In the genomic region with DNA sequence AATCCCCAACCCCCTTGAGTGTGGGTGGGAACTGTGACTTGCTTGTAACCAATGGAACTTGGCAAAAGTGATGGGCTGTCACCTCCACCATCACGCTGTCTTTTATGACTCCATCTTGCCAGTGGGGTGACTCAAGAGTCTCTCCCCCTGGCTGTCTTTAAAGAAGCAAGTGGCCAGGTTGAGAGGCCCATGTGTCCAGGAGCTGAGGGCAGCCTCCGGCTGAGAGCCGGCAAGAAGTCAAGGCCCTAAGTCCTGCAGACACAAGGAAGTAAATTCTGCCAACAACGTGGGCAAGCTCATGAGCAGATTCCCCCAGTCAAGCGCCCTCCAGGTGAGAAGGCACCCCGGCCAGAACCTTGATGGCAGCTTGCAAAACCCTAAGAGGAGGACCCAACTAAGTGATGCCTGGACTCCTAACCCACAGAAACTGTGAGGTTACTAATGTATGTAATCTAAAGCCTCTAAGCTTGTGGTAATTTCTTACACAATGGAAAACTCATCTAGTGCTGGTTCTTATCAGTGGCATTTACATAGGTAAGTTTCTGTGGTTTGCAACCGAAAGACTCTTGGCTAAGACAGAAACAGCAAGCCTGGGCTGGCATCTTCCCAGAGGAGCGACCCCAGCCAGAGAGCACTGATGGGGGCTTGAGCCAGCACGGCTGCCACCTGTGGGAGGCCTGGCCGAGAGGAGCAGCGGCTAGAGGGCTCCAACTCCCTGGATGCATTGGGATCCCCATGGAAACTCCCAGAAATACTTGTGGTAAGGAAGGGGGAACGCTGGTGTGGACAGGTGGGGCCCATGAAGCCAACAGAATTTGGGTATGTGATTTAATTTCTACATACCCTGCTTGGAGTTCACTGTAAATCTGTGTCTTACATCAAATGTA, we compare ENCODE assay signal across 22 cellular contexts. TPM values are rescaled to one million over a fixed set of nuclear protein-coding genes. Genes with fewer than 3 reads are reported as not detected.
A peak's percentile ranks its signal among the peaks of the same experiment; 100 is the strongest.
DNase-seq lines count a peak whose midpoint lies in the region; ATAC-seq and TF ChIP-seq lines count a peak whose summit lies in the region.
"Had no signal": no experiment of that assay in that cellular context is flagged by ENCODE, and none has a peak within 500 bp of the region (broad histone marks: within the 10 kb centered on the region; RNA-seq: fewer than 3 reads in every experiment).

No MANE protein-coding gene starts in this region.

- H3K9me3 Mint-ChIP-seq in activated naive CD4-positive, alpha-beta T cell treated with anti-CD3 and anti-CD28 coated beads, Interleukin-2, amount 50 U/mL, for 72 hours = no peaks in the 10 kb centered on the region
- no peaks in the 10 kb centered on the region for H3K9me3 Mint-ChIP-seq in activated naive CD4-positive, alpha-beta T cell treated with anti-CD3 and anti-CD28 coated beads for 36 hours
- H3K9me3 Mint-ChIP-seq in glutamatergic neuron (ENCODE audit: unreplicated experiment) = peaks cover 6% of the 10 kb centered on the region
- no peaks in the 10 kb centered on the region for H3K9me3 Mint-ChIP-seq in stimulated activated naive CD8-positive, alpha-beta T cell treated with anti-CD3 and anti-CD28 coated beads, Interleukin-15, amount 100 ng/mL, for 72 hours
- H3K9me3 Mint-ChIP-seq: activated T-helper 1 cell treated with anti-CD3 and anti-CD28 coated beads, Interleukin-12 subunit alpha, Interleukin-12 subunit beta, Interleukin-2, Interleukin-4 antibody, amounts not matched to agents 30 ng/mL and 10 ng/mL and 1 ng/mL, durations not matched to agents 14 hours and 24 hours and 36 hours had no signal

- CTCF ChIA-PET in activated naive CD4-positive, alpha-beta T cell treated with anti-CD3 and anti-CD28 coated beads for 36 hours (lab: Charles Lee) = interaction anchor here (0.5 to 3.1 kb wide), 5 partner anchors 14 to 1016 kb away, joined by 3 to 22 read pairs (median 4); no protein-coding TSS in a partner anchor

- H3K36me3 ChIP-seq in MM.1S (replicated peaks; ENCODE audit: insufficient read depth, low read length) = no peaks in the 10 kb centered on the region
- H3K36me3 ChIP-seq: ascending aorta, left lung, pancreas, SJSA1, stomach had no signal

- H3K27ac Mint-ChIP-seq in activated naive CD4-positive, alpha-beta T cell treated with anti-CD3 and anti-CD28 coated beads, Interleukin-2, amount 50 U/mL, for 72 hours = no peak overlapping the region
- H3K27ac Mint-ChIP-seq in activated naive CD4-positive, alpha-beta T cell treated with anti-CD3 and anti-CD28 coated beads for 36 hours = no peak overlapping the region
- H3K27ac Mint-ChIP-seq in glutamatergic neuron (ENCODE audit: unreplicated experiment) = no peak overlapping the region
- H3K27ac Mint-ChIP-seq in stimulated activated naive CD8-positive, alpha-beta T cell treated with anti-CD3 and anti-CD28 coated beads, Interleukin-15, amount 100 ng/mL, for 72 hours = no peak overlapping the region
- H3K27ac Mint-ChIP-seq: activated T-helper 1 cell treated with anti-CD3 and anti-CD28 coated beads, Interleukin-12 subunit alpha, Interleukin-12 subunit beta, Interleukin-2, Interleukin-4 antibody, amounts not matched to agents 30 ng/mL and 10 ng/mL and 1 ng/mL, durations not matched to agents 14 hours and 24 hours and 36 hours had no signal

- no peak overlapping the region for H3K4me2 ChIP-seq in MM.1S (ENCODE audit: low read depth, low read length)

- peaks cover 14% of the 10 kb centered on the region for H3K4me1 ChIP-seq in MM.1S (ENCODE audit: low read length)
- H3K4me1 ChIP-seq: ascending aorta, left lung, pancreas, SJSA1, stomach had no signal

- peak; percentile 80 to 83 for ATAC-seq in activated naive CD4-positive, alpha-beta T cell treated with anti-CD3 and anti-CD28 coated beads, Interleukin-2, amount 50 U/mL, for 72 hours
- ATAC-seq in stimulated activated naive CD8-positive, alpha-beta T cell treated with anti-CD3 and anti-CD28 coated beads, Interleukin-15, amount 100 ng/mL, for 72 hours = peak; percentile 91
- ATAC-seq in GM19324 (IDR thresholded peaks at IDR 0.05; ENCODE audit: low FRiP score, unreplicated experiment) = no peak
- no peak for ATAC-seq in GM21528 (IDR thresholded peaks at IDR 0.05; ENCODE audit: low FRiP score, unreplicated experiment)
- ATAC-seq: activated CD4-positive, CD25-positive, alpha-beta regulatory T cell treated with anti-CD3 and anti-CD28 coated beads, Interleukin-2, amount 50 U/mL, for 24 hours; left lung; pancreas had no signal

- no peak overlapping the region for H3K4me3 ChIP-seq in MM.1S (ENCODE audit: low read length)
- H3K4me3 ChIP-seq: ascending aorta, left lung, pancreas, SJSA1, stomach had no signal

- H3K27me3 Mint-ChIP-seq in activated naive CD4-positive, alpha-beta T cell treated with anti-CD3 and anti-CD28 coated beads for 36 hours (ENCODE audit: low read depth) = peaks cover 17% of the 10 kb centered on the region
- H3K27me3 Mint-ChIP-seq in glutamatergic neuron (ENCODE audit: unreplicated experiment) = peaks cover 12% of the 10 kb centered on the region
- H3K27me3 Mint-ChIP-seq in stimulated activated naive CD8-positive, alpha-beta T cell treated with anti-CD3 and anti-CD28 coated beads, Interleukin-15, amount 100 ng/mL, for 72 hours = peaks cover 41% of the 10 kb centered on the region

- no peaks in the 10 kb centered on the region; the same call in 1 of the 2 replicates for H3F3A ChIP-seq in MM.1S (ENCODE audit: insufficient read depth, low read length)

- H3K9me3 ChIP-seq in MM.1S (replicated peaks; ENCODE audit: insufficient read depth, low read length) = no peaks in the 10 kb centered on the region
- H3K9me3 ChIP-seq: ascending aorta, left lung, pancreas, SJSA1, stomach had no signal

- peaks cover 3% of the 10 kb centered on the region for H3K4me1 Mint-ChIP-seq in activated naive CD4-positive, alpha-beta T cell treated with anti-CD3 and anti-CD28 coated beads for 36 hours (ENCODE audit: low read depth)
- H3K4me1 Mint-ChIP-seq in glutamatergic neuron (ENCODE audit: low read depth, unreplicated experiment) = peaks cover 10% of the 10 kb centered on the region
- peaks cover 36% of the 10 kb centered on the region for H3K4me1 Mint-ChIP-seq in stimulated activated naive CD8-positive, alpha-beta T cell treated with anti-CD3 and anti-CD28 coated beads, Interleukin-15, amount 100 ng/mL, for 72 hours

- H3K4me3 Mint-ChIP-seq in activated naive CD4-positive, alpha-beta T cell treated with anti-CD3 and anti-CD28 coated beads for 36 hours = no peak overlapping the region
- no peak overlapping the region for H3K4me3 Mint-ChIP-seq in glutamatergic neuron (ENCODE audit: unreplicated experiment)
- H3K4me3 Mint-ChIP-seq in stimulated activated naive CD8-positive, alpha-beta T cell treated with anti-CD3 and anti-CD28 coated beads, Interleukin-15, amount 100 ng/mL, for 72 hours = no peak overlapping the region
- H3K4me3 Mint-ChIP-seq: activated T-helper 1 cell treated with anti-CD3 and anti-CD28 coated beads, Interleukin-12 subunit alpha, Interleukin-12 subunit beta, Interleukin-2, Interleukin-4 antibody, amounts not matched to agents 30 ng/mL and 10 ng/mL and 1 ng/mL, durations not matched to agents 14 hours and 24 hours and 36 hours had no signal

- no peaks in the 10 kb centered on the region for H3K79me2 ChIP-seq in MM.1S (ENCODE audit: low read length)

- H3K27me3 ChIP-seq in MM.1S (replicated peaks; ENCODE audit: insufficient read depth, low read length) = peaks cover 99% of the 10 kb centered on the region
- H3K27me3 ChIP-seq: ascending aorta, pancreas had no signal

- TF ChIP-seq CTCF in MM.1S (IDR thresholded peaks at IDR 0.05; ENCODE audit: low read length) = no peak
- TF ChIP-seq CTCF in glutamatergic neuron (IDR thresholded peaks at IDR 0.05; ENCODE audit: partially characterized antibody, unreplicated experiment) = no peak

- no peaks in the 10 kb centered on the region for H3K36me3 Mint-ChIP-seq in activated naive CD4-positive, alpha-beta T cell treated with anti-CD3 and anti-CD28 coated beads, Interleukin-2, amount 50 U/mL, for 72 hours
- no peaks in the 10 kb centered on the region for H3K36me3 Mint-ChIP-seq in activated naive CD4-positive, alpha-beta T cell treated with anti-CD3 and anti-CD28 coated beads for 36 hours (ENCODE audit: low read depth)
- peaks cover 7% of the 10 kb centered on the region for H3K36me3 Mint-ChIP-seq in glutamatergic neuron (ENCODE audit: unreplicated experiment)

- no peak overlapping the region for H3K27ac ChIP-seq in MM.1S (ENCODE audit: low read length)
- H3K27ac ChIP-seq: ascending aorta, left lung, pancreas, SJSA1, stomach had no signal

- peaks cover 4% of the 10 kb centered on the region; the same call in 1 of the 2 replicates for H4K20me1 ChIP-seq in MM.1S (ENCODE audit: insufficient read depth, low read length)

- H3K9ac ChIP-seq in MM.1S (ENCODE audit: low read length) = no peak overlapping the region

- no peaks in the 10 kb centered on the region for H3K9me2 ChIP-seq in MM.1S (replicated peaks; ENCODE audit: insufficient read depth, low read length)

- peak in 1 of 2 donors; percentile 55 for DNase-seq in activated naive CD4-positive, alpha-beta T cell treated with anti-CD3 and anti-CD28 coated beads, Interleukin-2, amount 50 U/mL, for 72 hours (ENCODE audit: low spot score in 2 of 2)
- no peak for DNase-seq in activated naive CD4-positive, alpha-beta T cell treated with anti-CD3 and anti-CD28 coated beads for 36 hours
- DNase-seq in MM.1S (peak; percentile 89), glutamatergic neuron (peak; percentile 7), AML-193 (lab: John Stamatoyannopoulos, UW) (no peak)
- no peak for DNase-seq in stimulated activated naive CD8-positive, alpha-beta T cell treated with anti-CD3 and anti-CD28 coated beads, Interleukin-15, amount 100 ng/mL, for 72 hours
- DNase-seq: COR-L47, foreskin melanocyte, NCI-H1694, NCI-H345, stomach had no signal

- intact Hi-C loops in activated naive CD4-positive, alpha-beta T cell treated with anti-CD3 and anti-CD28 coated beads for 36 hours (cut with micrococcal nuclease) = no loop called here

- no peak overlapping the region for H2AFZ ChIP-seq in MM.1S (ENCODE audit: low read length)

RNA-seq across cellular contexts. Expression of gene CIB4, which starts 49.3 kb away (rescaled TPM):
- total RNA-seq in activated naive CD4-positive, alpha-beta T cell treated with anti-CD3 and anti-CD28 coated beads, Interleukin-2, amount 50 U/mL, for 72 hours = not detected
- total RNA-seq in activated naive CD4-positive, alpha-beta T cell treated with anti-CD3 and anti-CD28 coated beads for 36 hours = not detected
- total RNA-seq in glutamatergic neuron (ENCODE audit: unreplicated experiment) = not detected
- total RNA-seq: activated T-helper 1 cell treated with anti-CD3 and anti-CD28 coated beads, Interleukin-12 subunit alpha, Interleukin-12 subunit beta, Interleukin-2, Interleukin-4 antibody, amounts not matched to agents 30 ng/mL and 10 ng/mL and 1 ng/mL, durations not matched to agents 14 hours and 24 hours and 36 hours; ascending aorta; HT-29; left lung; LHCN-M2; SJSA1; T-helper 2 cell treated with Interferon-gamma antibody and Interleukin-4, amounts not matched to agents 100 ng/mL and 5 ng/mL, for 36 hours had no signal

Comparison
In these comparisons a context has a peak if more than half of its experiments do, and no peak if none do; other contexts are left out.
1. ATAC-seq: peak in activated naive CD4-positive, alpha-beta T cell treated with anti-CD3 and anti-CD28 coated beads, Interleukin-2, amount 50 U/mL, for 72 hours (2 of 2) and stimulated activated naive CD8-positive, alpha-beta T cell treated with anti-CD3 and anti-CD28 coated beads, Interleukin-15, amount 100 ng/mL, for 72 hours (single experiment); none in GM19324 (single experiment) and GM21528 (single experiment).
2. DNase-seq: peak in MM.1S (single experiment) and glutamatergic neuron (single experiment); none in activated naive CD4-positive, alpha-beta T cell treated with anti-CD3 and anti-CD28 coated beads for 36 hours (single experiment), stimulated activated naive CD8-positive, alpha-beta T cell treated with anti-CD3 and anti-CD28 coated beads, Interleukin-15, amount 100 ng/mL, for 72 hours (0 of 2) and AML-193 (0 of 2).